In the genomic region with DNA sequence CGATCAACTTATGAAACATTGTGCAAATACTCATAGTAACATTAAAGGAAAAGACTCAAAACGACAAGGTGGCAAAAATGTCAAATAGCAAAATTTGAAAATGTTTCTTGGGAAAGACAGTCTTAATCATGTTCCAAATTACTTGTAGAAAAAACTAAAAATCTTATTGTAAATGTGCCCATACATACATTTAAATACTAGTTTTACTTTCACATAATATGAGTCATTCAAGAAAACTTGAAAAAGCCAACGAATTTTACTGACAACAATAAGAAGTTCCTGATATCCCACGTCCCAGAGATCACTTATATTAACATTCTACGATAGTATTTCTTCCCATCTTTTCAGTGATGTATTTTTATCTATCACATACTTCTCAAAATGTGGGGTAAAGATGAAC, we compare ENCODE assay signal across 17 cellular contexts.
"Had no signal": no experiment of that assay in that cellular context is flagged by ENCODE, and none has a peak within 500 bp of the region (broad histone marks: within the 10 kb centered on the region; RNA-seq: fewer than 3 reads in every experiment).

No MANE protein-coding gene starts in this region.

- DNase-seq: activated CD4-positive, alpha-beta T cell treated with anti-CD3 and anti-CD28 coated beads, Interleukin-2, amount 50 U/mL, for 4 hours; activated CD4-positive, CD25-positive, alpha-beta regulatory T cell; activated naive CD4-positive, alpha-beta T cell treated with Interleukin-2 at 50 U/mL for 16 hours; amniotic stem cell; hypothalamus; left ventricle myocardium inferior; mucosa of descending colon; occipital lobe; SIG-M5; stimulated activated CD4-positive, alpha-beta T cell treated with anti-CD3 and anti-CD28 coated beads, Interleukin-4, amount 100 ng/mL, for 4 hours; stimulated activated CD8-positive, alpha-beta memory T cell treated with anti-CD3 and anti-CD28 coated beads, Interleukin-4, amount 100 ng/mL, for 48 hours; stimulated activated naive CD4-positive, alpha-beta T cell treated with Interleukin-2 at 50 U/mL for 16 hours had no signal

- H3K9me3 Mint-ChIP-seq: nephron, type B pancreatic cell had no signal

- H3K36me3 Mint-ChIP-seq: type B pancreatic cell had no signal

- H3K4me3 Mint-ChIP-seq: nephron, type B pancreatic cell had no signal

- H3K9me3 ChIP-seq: left ventricle myocardium inferior, mucosa of descending colon, right atrium auricular region had no signal

- ATAC-seq: esophagus mucosa, mucosa of descending colon had no signal

- H3K27me3 ChIP-seq: right atrium auricular region had no signal

- H3K27ac ChIP-seq: left ventricle myocardium inferior, right atrium auricular region had no signal

- H3K27ac Mint-ChIP-seq: nephron, progenitor cell of endocrine pancreas, type B pancreatic cell had no signal

- H3K27me3 Mint-ChIP-seq: progenitor cell of endocrine pancreas, type B pancreatic cell had no signal

- H3K36me3 ChIP-seq: left ventricle myocardium inferior, right atrium auricular region had no signal

- H3K4me3 ChIP-seq: left ventricle myocardium inferior, mucosa of descending colon, right atrium auricular region had no signal
